1 cellular context compared by ENCODE assay signal in the genomic region with DNA sequence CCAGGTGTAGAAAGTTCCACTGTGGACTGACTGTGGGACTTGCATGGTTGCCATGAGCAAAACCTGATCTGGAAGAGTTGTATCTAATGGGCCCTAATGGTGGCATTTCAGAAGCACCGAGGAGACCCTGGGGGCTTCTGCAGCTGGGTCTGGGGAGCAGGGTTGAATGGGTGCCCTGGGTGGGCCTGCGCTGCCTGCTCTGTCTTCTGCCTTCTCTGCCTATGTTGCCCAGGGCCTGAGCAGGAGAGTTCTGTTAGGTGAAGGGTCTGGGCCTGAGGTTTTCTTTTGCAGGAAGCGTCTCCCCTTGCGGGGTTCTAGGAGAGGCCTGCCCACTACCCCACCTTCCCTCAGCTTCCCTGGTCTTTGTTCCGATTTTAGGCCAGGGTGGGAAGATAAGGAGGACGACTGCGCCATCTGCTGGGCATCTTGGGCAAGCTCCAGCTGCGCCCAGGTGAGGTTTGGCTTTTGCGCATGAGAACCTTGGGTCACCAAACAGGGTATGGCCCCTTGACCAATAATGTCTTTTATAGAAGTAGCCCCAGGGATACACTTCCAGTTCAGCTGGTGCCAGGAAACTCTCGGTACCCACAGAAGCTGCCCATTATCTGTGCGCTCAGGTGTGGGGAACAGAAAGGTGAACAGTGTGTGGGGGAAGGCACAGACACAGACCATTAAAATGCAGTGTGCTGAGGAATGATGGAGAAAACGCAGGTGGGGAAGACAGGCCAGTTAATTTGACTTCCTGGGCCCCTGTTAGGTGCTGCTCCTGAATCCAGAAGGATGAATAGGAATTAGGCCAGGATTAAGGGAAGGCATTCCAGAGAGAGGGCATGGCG.
TF ChIP-seq lines count a peak whose summit lies in the region.

No MANE protein-coding gene starts in this region.

TF ChIP-seq in GM23338, 12 proteins besides CTCF, POLR2A, EP300 and RAD21 (continued from another document):
- TF ChIP-seq, protein P1, sequence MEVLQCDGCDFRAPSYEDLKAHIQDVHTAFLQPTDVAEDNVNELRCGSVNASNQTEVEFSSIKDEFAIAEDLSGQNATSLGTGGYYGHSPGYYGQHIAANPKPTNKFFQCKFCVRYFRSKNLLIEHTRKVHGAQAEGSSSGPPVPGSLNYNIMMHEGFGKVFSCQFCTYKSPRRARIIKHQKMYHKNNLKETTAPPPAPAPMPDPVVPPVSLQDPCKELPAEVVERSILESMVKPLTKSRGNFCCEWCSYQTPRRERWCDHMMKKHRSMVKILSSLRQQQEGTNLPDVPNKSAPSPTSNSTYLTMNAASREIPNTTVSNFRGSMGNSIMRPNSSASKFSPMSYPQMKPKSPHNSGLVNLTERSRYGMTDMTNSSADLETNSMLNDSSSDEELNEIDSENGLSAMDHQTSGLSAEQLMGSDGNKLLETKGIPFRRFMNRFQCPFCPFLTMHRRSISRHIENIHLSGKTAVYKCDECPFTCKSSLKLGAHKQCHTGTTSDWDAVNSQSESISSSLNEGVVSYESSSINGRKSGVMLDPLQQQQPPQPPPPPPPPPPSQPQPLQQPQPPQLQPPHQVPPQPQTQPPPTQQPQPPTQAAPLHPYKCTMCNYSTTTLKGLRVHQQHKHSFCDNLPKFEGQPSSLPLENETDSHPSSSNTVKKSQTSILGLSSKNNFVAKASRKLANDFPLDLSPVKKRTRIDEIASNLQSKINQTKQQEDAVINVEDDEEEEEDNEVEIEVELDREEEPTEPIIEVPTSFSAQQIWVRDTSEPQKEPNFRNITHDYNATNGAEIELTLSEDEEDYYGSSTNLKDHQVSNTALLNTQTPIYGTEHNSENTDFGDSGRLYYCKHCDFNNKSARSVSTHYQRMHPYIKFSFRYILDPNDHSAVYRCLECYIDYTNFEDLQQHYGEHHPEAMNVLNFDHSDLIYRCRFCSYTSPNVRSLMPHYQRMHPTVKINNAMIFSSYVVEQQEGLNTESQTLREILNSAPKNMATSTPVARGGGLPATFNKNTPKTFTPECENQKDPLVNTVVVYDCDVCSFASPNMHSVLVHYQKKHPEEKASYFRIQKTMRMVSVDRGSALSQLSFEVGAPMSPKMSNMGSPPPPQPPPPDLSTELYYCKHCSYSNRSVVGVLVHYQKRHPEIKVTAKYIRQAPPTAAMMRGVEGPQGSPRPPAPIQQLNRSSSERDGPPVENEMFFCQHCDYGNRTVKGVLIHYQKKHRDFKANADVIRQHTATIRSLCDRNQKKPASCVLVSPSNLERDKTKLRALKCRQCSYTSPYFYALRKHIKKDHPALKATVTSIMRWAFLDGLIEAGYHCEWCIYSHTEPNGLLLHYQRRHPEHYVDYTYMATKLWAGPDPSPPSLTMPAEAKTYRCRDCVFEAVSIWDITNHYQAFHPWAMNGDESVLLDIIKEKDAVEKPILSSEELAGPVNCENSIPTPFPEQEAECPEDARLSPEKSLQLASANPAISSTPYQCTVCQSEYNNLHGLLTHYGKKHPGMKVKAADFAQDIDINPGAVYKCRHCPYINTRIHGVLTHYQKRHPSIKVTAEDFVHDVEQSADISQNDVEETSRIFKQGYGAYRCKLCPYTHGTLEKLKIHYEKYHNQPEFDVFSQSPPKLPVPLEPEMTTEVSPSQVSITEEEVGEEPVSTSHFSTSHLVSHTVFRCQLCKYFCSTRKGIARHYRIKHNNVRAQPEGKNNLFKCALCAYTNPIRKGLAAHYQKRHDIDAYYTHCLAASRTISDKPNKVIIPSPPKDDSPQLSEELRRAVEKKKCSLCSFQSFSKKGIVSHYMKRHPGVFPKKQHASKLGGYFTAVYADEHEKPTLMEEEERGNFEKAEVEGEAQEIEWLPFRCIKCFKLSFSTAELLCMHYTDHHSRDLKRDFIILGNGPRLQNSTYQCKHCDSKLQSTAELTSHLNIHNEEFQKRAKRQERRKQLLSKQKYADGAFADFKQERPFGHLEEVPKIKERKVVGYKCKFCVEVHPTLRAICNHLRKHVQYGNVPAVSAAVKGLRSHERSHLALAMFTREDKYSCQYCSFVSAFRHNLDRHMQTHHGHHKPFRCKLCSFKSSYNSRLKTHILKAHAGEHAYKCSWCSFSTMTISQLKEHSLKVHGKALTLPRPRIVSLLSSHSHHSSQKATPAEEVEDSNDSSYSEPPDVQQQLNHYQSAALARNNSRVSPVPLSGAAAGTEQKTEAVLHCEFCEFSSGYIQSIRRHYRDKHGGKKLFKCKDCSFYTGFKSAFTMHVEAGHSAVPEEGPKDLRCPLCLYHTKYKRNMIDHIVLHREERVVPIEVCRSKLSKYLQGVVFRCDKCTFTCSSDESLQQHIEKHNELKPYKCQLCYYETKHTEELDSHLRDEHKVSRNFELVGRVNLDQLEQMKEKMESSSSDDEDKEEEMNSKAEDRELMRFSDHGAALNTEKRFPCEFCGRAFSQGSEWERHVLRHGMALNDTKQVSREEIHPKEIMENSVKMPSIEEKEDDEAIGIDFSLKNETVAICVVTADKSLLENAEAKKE (CRISPR knock-in tag; IDR thresholded peaks at IDR 0.05) = no peak
- TF ChIP-seq POLR2AphosphoS5 (IDR thresholded peaks at IDR 0.05; ENCODE audit: low read depth) = no peak
- TF ChIP-seq ZNF114 (CRISPR knock-in tag; IDR thresholded peaks at IDR 0.05) = no peak
